ENCODE assay signal across 18 cellular contexts in genomic region chr10:60446070-60446833, GRCh38. TPM values are rescaled to one million over a fixed set of nuclear protein-coding genes. Genes with fewer than 3 reads are reported as not detected.
DNase-seq lines count a peak whose midpoint lies in the region; ATAC-seq and TF ChIP-seq lines count a peak whose summit lies in the region.
"Had no signal": no experiment of that assay in that cellular context is flagged by ENCODE, and none has a peak within 500 bp of the region (broad histone marks: within the 10 kb centered on the region; RNA-seq: fewer than 3 reads in every experiment).

No MANE protein-coding gene starts in this region.

- no peak overlapping the region for H3K27ac ChIP-seq in GM23338 (ENCODE audit: low read depth)

- H3K9me2 ChIP-seq in GM23338 (ENCODE audit: insufficient read depth): no peaks in the 10 kb centered on the region

- H3K36me3 Mint-ChIP-seq in GM23338 (ENCODE audit: low read depth) (no peaks in the 10 kb centered on the region), endothelial cell (ENCODE audit: low read depth, unreplicated experiment) (no peaks in the 10 kb centered on the region)
- no peaks in the 10 kb centered on the region for H3K36me3 Mint-ChIP-seq in T-helper 2 cell treated with Interferon-gamma antibody and Interleukin-4, amounts not matched to agents 5 μg/mL and 100 μg/mL, for 36 hours (ENCODE audit: low read depth)
- H3K36me3 Mint-ChIP-seq: brain; CD14-positive monocyte; naive thymus-derived CD8-positive, alpha-beta T cell had no signal

- no peaks in the 10 kb centered on the region for H3K9me3 Mint-ChIP-seq in GM23338
- no peaks in the 10 kb centered on the region for H3K9me3 Mint-ChIP-seq in endothelial cell (ENCODE audit: unreplicated experiment)
- no peaks in the 10 kb centered on the region for H3K9me3 Mint-ChIP-seq in T-helper 2 cell treated with Interferon-gamma antibody and Interleukin-4, amounts not matched to agents 5 μg/mL and 100 μg/mL, for 36 hours
- H3K9me3 Mint-ChIP-seq: activated CD4-positive, alpha-beta memory T cell treated with anti-CD3 and anti-CD28 coated beads, Interleukin-2, amount 10 ng/mL, durations not matched to agents 7 days and 5 days; brain; CD14-positive monocyte; naive thymus-derived CD8-positive, alpha-beta T cell had no signal

- H3K4me3 Mint-ChIP-seq in GM23338 (no peak overlapping the region), endothelial cell (ENCODE audit: unreplicated experiment) (no peak overlapping the region)
- H3K4me3 Mint-ChIP-seq in T-helper 2 cell treated with Interferon-gamma antibody and Interleukin-4, amounts not matched to agents 5 μg/mL and 100 μg/mL, for 36 hours: no peak overlapping the region
- H3K4me3 Mint-ChIP-seq: activated CD4-positive, alpha-beta memory T cell treated with anti-CD3 and anti-CD28 coated beads, Interleukin-2, amount 10 ng/mL, durations not matched to agents 7 days and 5 days; brain had no signal

- no peaks in the 10 kb centered on the region for H3K36me3 ChIP-seq in GM23338 (ENCODE audit: insufficient read depth)

- no peak overlapping the region for H3K4me2 ChIP-seq in GM23338

- peaks cover 6% of the 10 kb centered on the region; the same call in 1 of the 2 replicates for H3K4me1 ChIP-seq in GM23338 (ENCODE audit: insufficient read depth)

- H3K4me3 ChIP-seq in GM23338 (no peak overlapping the region), fibroblast of the aortic adventitia (ENCODE audit: low read depth, low read length) (no peak overlapping the region)

- H3F3A ChIP-seq in GM23338 (replicated peaks; ENCODE audit: low read depth): no peaks in the 10 kb centered on the region

- no peak for TF ChIP-seq CTCF in GM23338 (conservative IDR thresholded peaks at IDR 0.05; ENCODE audit: low read depth in 2 of 2)
- TF ChIP-seq CTCF in fibroblast of the aortic adventitia (IDR thresholded peaks at IDR 0.05; ENCODE audit: insufficient read depth, low read length): no peak
- TF ChIP-seq CTCF in endothelial cell (IDR thresholded peaks at IDR 0.05; ENCODE audit: unreplicated experiment): no peak

- H3K79me2 ChIP-seq in GM23338 (replicated peaks; ENCODE audit: insufficient read depth): no peaks in the 10 kb centered on the region

- DNase-seq in GM23338 (ENCODE audit: low spot score) (peak; percentile 17), fibroblast of the aortic adventitia (ENCODE audit: low read depth) (peak; percentile 45), renal cortical epithelial cell (ENCODE audit: low read depth) (peak; percentile 16), endothelial cell (ENCODE audit: low spot score) (no peak), DMS79 treated with DMSO at 0.1 percent for 48 hours (lab: John Stamatoyannopoulos, UW) (no peak)
- no peak for DNase-seq in T-helper 2 cell treated with Interferon-gamma antibody and Interleukin-4, amounts not matched to agents 5 μg/mL and 100 μg/mL, for 36 hours (ENCODE audit: low spot score)
- DNase-seq: activated CD4-positive, alpha-beta memory T cell treated with anti-CD3 and anti-CD28 coated beads, Interleukin-2, amount 10 ng/mL, durations not matched to agents 7 days and 5 days; activated effector memory CD4-positive, alpha-beta T cell treated with anti-CD3 and anti-CD28 coated beads, Interleukin-2, amount 50 U/mL, for 16 hours; effector CD4-positive, alpha-beta T cell; NCI-H82; retina; SHP77 treated with DMSO at 0.1 percent for 48 hours had no signal

- H3K4me1 Mint-ChIP-seq in GM23338: peaks cover 29% of the 10 kb centered on the region
- peaks cover 25% of the 10 kb centered on the region for H3K4me1 Mint-ChIP-seq in endothelial cell (ENCODE audit: unreplicated experiment)
- H3K4me1 Mint-ChIP-seq in T-helper 2 cell treated with Interferon-gamma antibody and Interleukin-4, amounts not matched to agents 5 μg/mL and 100 μg/mL, for 36 hours (ENCODE audit: low read depth): peaks cover 8% of the 10 kb centered on the region

- H2AFZ ChIP-seq in GM23338: no peak overlapping the region

- ATAC-seq in GM23338 (no peak), SK-N-SH treated with all-trans-retinoic acid at 6 μM for 48 hours (peak; percentile 70)
- ATAC-seq: HCT116, left lobe of liver had no signal

- no peaks in the 10 kb centered on the region for H4K20me1 ChIP-seq in GM23338 (replicated peaks; ENCODE audit: insufficient read depth)

- no peaks in the 10 kb centered on the region for H3K27me3 ChIP-seq in GM23338 (ENCODE audit: insufficient read depth)

- H3K27me3 Mint-ChIP-seq in GM23338 (ENCODE audit: insufficient read depth, low read depth, poor library complexity) (no peaks in the 10 kb centered on the region), endothelial cell (ENCODE audit: unreplicated experiment) (peaks cover 3% of the 10 kb centered on the region)
- no peaks in the 10 kb centered on the region for H3K27me3 Mint-ChIP-seq in T-helper 2 cell treated with Interferon-gamma antibody and Interleukin-4, amounts not matched to agents 5 μg/mL and 100 μg/mL, for 36 hours (ENCODE audit: low read depth)
- H3K27me3 Mint-ChIP-seq: activated CD4-positive, alpha-beta memory T cell treated with anti-CD3 and anti-CD28 coated beads, Interleukin-2, amount 10 ng/mL, durations not matched to agents 7 days and 5 days; brain had no signal

- no peak overlapping the region; the same call in 1 of the 2 replicates for H3K27ac Mint-ChIP-seq in GM23338
- no peak overlapping the region for H3K27ac Mint-ChIP-seq in endothelial cell (ENCODE audit: unreplicated experiment)
- no peak overlapping the region for H3K27ac Mint-ChIP-seq in T-helper 2 cell treated with Interferon-gamma antibody and Interleukin-4, amounts not matched to agents 5 μg/mL and 100 μg/mL, for 36 hours
- H3K27ac Mint-ChIP-seq: activated CD4-positive, alpha-beta memory T cell treated with anti-CD3 and anti-CD28 coated beads, Interleukin-2, amount 10 ng/mL, durations not matched to agents 7 days and 5 days; brain; CD14-positive monocyte had no signal

TF ChIP-seq in GM23338, 12 proteins besides CTCF, POLR2A, EP300 and RAD21 (continues in another document):
- TF ChIP-seq POLR2AphosphoS5 (IDR thresholded peaks at IDR 0.05; ENCODE audit: low read depth) (no peak), EZH2phosphoT487 (IDR thresholded peaks at IDR 0.05; ENCODE audit: unreplicated experiment) (no peak), JUNB (IDR thresholded peaks at IDR 0.05; ENCODE audit: unreplicated experiment) (no peak), EZH2 (IDR thresholded peaks at IDR 0.05; ENCODE audit: low read depth, unreplicated experiment) (no peak), NANOG (IDR thresholded peaks at IDR 0.05; ENCODE audit: borderline replicate concordance) (no peak)

TF ChIP-seq in SK-N-SH treated with all-trans-retinoic acid at 6 μM for 48 hours, 23 proteins besides CTCF, POLR2A, EP300 and RAD21:
- TF ChIP-seq BACH2 (CRISPR knock-in tag; IDR thresholded peaks at IDR 0.05; ENCODE audit: borderline replicate concordance) (no peak), ZFP3 (CRISPR knock-in tag; IDR thresholded peaks at IDR 0.05) (no peak), ISL1 (CRISPR knock-in tag; IDR thresholded peaks at IDR 0.05) (no peak), ZNF565 (CRISPR knock-in tag; conservative IDR thresholded peaks at IDR 0.05; ENCODE audit: low read depth) (no peak), PATZ1 (CRISPR knock-in tag; IDR thresholded peaks at IDR 0.05; ENCODE audit: borderline replicate concordance) (no peak), PPARA (CRISPR knock-in tag; IDR thresholded peaks at IDR 0.05; ENCODE audit: borderline replicate concordance) (no peak), ESRRG (CRISPR knock-in tag; IDR thresholded peaks at IDR 0.05) (no peak), TOX (CRISPR knock-in tag; IDR thresholded peaks at IDR 0.05; ENCODE audit: borderline replicate concordance) (no peak), TCF4 (CRISPR knock-in tag; IDR thresholded peaks at IDR 0.05; ENCODE audit: borderline replicate concordance) (no peak), RARB (CRISPR knock-in tag; IDR thresholded peaks at IDR 0.05) (no peak), CSDC2 (CRISPR knock-in tag; IDR thresholded peaks at IDR 0.05) (no peak), SNAI2 (CRISPR knock-in tag; IDR thresholded peaks at IDR 0.05) (no peak)
- TF ChIP-seq, protein P1, sequence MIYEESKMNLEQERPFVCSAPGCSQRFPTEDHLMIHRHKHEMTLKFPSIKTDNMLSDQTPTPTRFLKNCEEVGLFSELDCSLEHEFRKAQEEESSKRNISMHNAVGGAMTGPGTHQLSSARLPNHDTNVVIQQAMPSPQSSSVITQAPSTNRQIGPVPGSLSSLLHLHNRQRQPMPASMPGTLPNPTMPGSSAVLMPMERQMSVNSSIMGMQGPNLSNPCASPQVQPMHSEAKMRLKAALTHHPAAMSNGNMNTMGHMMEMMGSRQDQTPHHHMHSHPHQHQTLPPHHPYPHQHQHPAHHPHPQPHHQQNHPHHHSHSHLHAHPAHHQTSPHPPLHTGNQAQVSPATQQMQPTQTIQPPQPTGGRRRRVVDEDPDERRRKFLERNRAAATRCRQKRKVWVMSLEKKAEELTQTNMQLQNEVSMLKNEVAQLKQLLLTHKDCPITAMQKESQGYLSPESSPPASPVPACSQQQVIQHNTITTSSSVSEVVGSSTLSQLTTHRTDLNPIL (CRISPR knock-in tag; IDR thresholded peaks at IDR 0.05; ENCODE audit: low read depth): no peak

RNA-seq across cellular contexts. Expression of gene ANK3, which starts 56.6 kb away (rescaled TPM):
- 70.5 and 85.2 TPM in 2 replicates for total RNA-seq in GM23338 (2014; rRNA removed; shearing (Covaris generic))
- 41.4 and 46.5 TPM in 2 replicates for polyA plus RNA-seq in GM23338 (2016; fragmentation: Nextera tagmentation; extraction: Ambion mirVana)
- 248 and 658 TPM in 2 replicates for total RNA-seq in fibroblast of the aortic adventitia (ENCODE audit: low replicate concordance)
- 18.8 and 68.6 TPM in 2 replicates for total RNA-seq in renal cortical epithelial cell
- total RNA-seq in endothelial cell (ENCODE audit: unreplicated experiment): 12.6 TPM
- polyA plus RNA-seq: CD14-positive monocyte had no signal

Comparison
In these comparisons a context has a peak if more than half of its experiments do, and no peak if none do; other contexts are left out.
1. DNase-seq: peak in GM23338 (single experiment), fibroblast of the aortic adventitia (single experiment) and renal cortical epithelial cell (single experiment); none in endothelial cell (single experiment), DMS79 treated with DMSO at 0.1 percent for 48 hours (single experiment) and T-helper 2 cell treated with Interferon-gamma antibody and Interleukin-4, amounts not matched to agents 5 μg/mL and 100 μg/mL, for 36 hours (single experiment).